In genomic region chr1:48035371-48036141, GRCh38 we compare ENCODE assay signal across 18 cellular contexts. TPM values are rescaled to one million over a fixed set of nuclear protein-coding genes. Genes with fewer than 3 reads are reported as not detected.
DNase-seq lines count a peak whose midpoint lies in the region; ATAC-seq lines count a peak whose summit lies in the region.
"Had no signal": no experiment of that assay in that cellular context is flagged by ENCODE, and none has a peak within 500 bp of the region (broad histone marks: within the 10 kb centered on the region; RNA-seq: fewer than 3 reads in every experiment).

No MANE protein-coding gene starts in this region.

- peak overlapping the region; percentile 48 for H3K27ac ChIP-seq in cingulate gyrus (ENCODE audit: low read depth, low read length)
- H3K27ac ChIP-seq: C4-2B had no signal

- ATAC-seq in GM21723 (IDR thresholded peaks at IDR 0.05; ENCODE audit: unreplicated experiment) (no peak), GM18511 (IDR thresholded peaks at IDR 0.05; ENCODE audit: unreplicated experiment) (no peak)

- CTCF ChIA-PET in activated naive CD4-positive, alpha-beta T cell treated with anti-CD3 and anti-CD28 coated beads, Interleukin-2, amount 10 ng/mL, durations not matched to agents 7 days and 5 days (lab: Charles Lee), result interaction anchor here (1.3 kb wide), 1 partner anchor 37 kb away, joined by 3 read pairs; no protein-coding TSS in a partner anchor

- DNase-seq in islet precursor cell, result peak; percentile 35
- peak; percentile 46 for DNase-seq in pons (ENCODE audit: low spot score)
- DNase-seq in activated naive CD4-positive, alpha-beta T cell treated with anti-CD3 and anti-CD28 coated beads, Interleukin-2, amount 10 ng/mL, durations not matched to agents 7 days and 5 days, result no peak
- no peak for DNase-seq in cerebellum (ENCODE audit: low spot score)
- DNase-seq: ACHN, DMS79, IMR-90, NCI-H1417 treated with DMSO at 0.1 percent for 48 hours, NCI-H1930, NCI-H345, NCI-H524 treated with DMSO at 0.1 percent for 48 hours, RPMI8226, SIG-M5 had no signal

- H3K4me3 Mint-ChIP-seq in activated naive CD4-positive, alpha-beta T cell treated with anti-CD3 and anti-CD28 coated beads, Interleukin-2, amount 10 ng/mL, durations not matched to agents 7 days and 5 days, result no peak overlapping the region

- H3K27me3 Mint-ChIP-seq in activated naive CD4-positive, alpha-beta T cell treated with anti-CD3 and anti-CD28 coated beads, Interleukin-2, amount 10 ng/mL, durations not matched to agents 7 days and 5 days, result peaks cover 22% of the 10 kb centered on the region

- H3K9me3 Mint-ChIP-seq in activated naive CD4-positive, alpha-beta T cell treated with anti-CD3 and anti-CD28 coated beads, Interleukin-2, amount 10 ng/mL, durations not matched to agents 7 days and 5 days, result no peaks in the 10 kb centered on the region

- H3K36me3 Mint-ChIP-seq in activated naive CD4-positive, alpha-beta T cell treated with anti-CD3 and anti-CD28 coated beads, Interleukin-2, amount 10 ng/mL, durations not matched to agents 7 days and 5 days, result no peaks in the 10 kb centered on the region

- H3K27ac Mint-ChIP-seq in activated naive CD4-positive, alpha-beta T cell treated with anti-CD3 and anti-CD28 coated beads, Interleukin-2, amount 10 ng/mL, durations not matched to agents 7 days and 5 days, result no peak overlapping the region

- no peaks in the 10 kb centered on the region for H3K4me1 Mint-ChIP-seq in activated naive CD4-positive, alpha-beta T cell treated with anti-CD3 and anti-CD28 coated beads, Interleukin-2, amount 10 ng/mL, durations not matched to agents 7 days and 5 days

RNA-seq across cellular contexts. Expression of gene TRABD2B, which starts 38.4 kb away (rescaled TPM):
- 0.36 TPM for total RNA-seq in cerebellum
- total RNA-seq: IMR-90, M059J had no signal

Comparison
In these comparisons a context has a peak if more than half of its experiments do, and no peak if none do; other contexts are left out.
1. DNase-seq: peak in islet precursor cell (single experiment) and pons (single experiment); none in activated naive CD4-positive, alpha-beta T cell treated with anti-CD3 and anti-CD28 coated beads, Interleukin-2, amount 10 ng/mL, durations not matched to agents 7 days and 5 days (single experiment) and cerebellum (single experiment).